Comparison of ENCODE assay signal across 8 cellular contexts in genomic region chr4:173370477-173371291, GRCh38.
DNase-seq lines count a peak whose midpoint lies in the region; ATAC-seq and TF ChIP-seq lines count a peak whose summit lies in the region.

Gene SAP30 (plus strand): TSS chr4:173370954. CDS start chr4:173371183, 229 bp downstream.

- H3F3A ChIP-seq in MM.1S (ENCODE audit: insufficient read depth, low read length) = peaks cover 7% of the 10 kb centered on the region; the same call in 1 of the 2 replicates

- no peaks in the 10 kb centered on the region for H4K20me1 ChIP-seq in MM.1S (ENCODE audit: insufficient read depth, low read length)

- in situ Hi-C loops in HAP-1 (cut with MboI; ENCODE audit: low sequenced_read_pairs) = loop anchor here (5.0 kb wide), 1 partner anchor 38 kb away; the partner anchor contains the start of gene HMGB2

- H3K36me3 ChIP-seq in ES-I3 (ENCODE audit: insufficient read depth, low read length) = no peaks in the 10 kb centered on the region
- peaks cover 5% of the 10 kb centered on the region; the same call in 1 of the 2 replicates for H3K36me3 ChIP-seq in HAP-1 (replicated peaks)
- no peaks in the 10 kb centered on the region; the same call in 1 of the 2 replicates for H3K36me3 ChIP-seq in MM.1S (replicated peaks; ENCODE audit: insufficient read depth, low read length)

- H3K27ac ChIP-seq in MM.1S (ENCODE audit: low read length) = peak within 1 kb of the TSS; percentile 70; the same call in 1 of the 2 replicates

- H3K9ac ChIP-seq in ES-I3 (ENCODE audit: low read depth, low read length) (peak within 1 kb of the TSS; percentile 80), MM.1S (ENCODE audit: low read length) (peak within 1 kb of the TSS; percentile 79)

- H3K9me3 Mint-ChIP-seq in nephron progenitor cell = no peaks in the 10 kb centered on the region
- H3K9me3 Mint-ChIP-seq in stimulated activated naive CD8-positive, alpha-beta T cell treated with anti-CD3 and anti-CD28 coated beads, Interleukin-15, amount 100 ng/mL, for 72 hours = no peaks in the 10 kb centered on the region

- H3K27me3 ChIP-seq in HAP-1 (ENCODE audit: low read depth) = no peaks in the 10 kb centered on the region
- H3K27me3 ChIP-seq in MM.1S (replicated peaks; ENCODE audit: insufficient read depth, low read length) = no peaks in the 10 kb centered on the region

- peaks cover 21% of the 10 kb centered on the region for H3K36me3 Mint-ChIP-seq in nephron progenitor cell (ENCODE audit: low read depth)

- ATAC-seq in stimulated activated naive CD8-positive, alpha-beta T cell treated with anti-CD3 and anti-CD28 coated beads, Interleukin-15, amount 100 ng/mL, for 72 hours = peak; percentile 91

- H2AFZ ChIP-seq in MM.1S (ENCODE audit: low read length) = peak within 1 kb of the TSS; percentile 94

- H3K4me1 Mint-ChIP-seq in nephron progenitor cell = peaks cover 44% of the 10 kb centered on the region
- H3K4me1 Mint-ChIP-seq in stimulated activated naive CD8-positive, alpha-beta T cell treated with anti-CD3 and anti-CD28 coated beads, Interleukin-15, amount 100 ng/mL, for 72 hours = peaks cover 26% of the 10 kb centered on the region

- no peaks in the 10 kb centered on the region for H3K9me2 ChIP-seq in MM.1S (replicated peaks; ENCODE audit: insufficient read depth, low read length)

- TF ChIP-seq CTCF in MM.1S (IDR thresholded peaks at IDR 0.05; ENCODE audit: low read length) (no peak), nephron progenitor cell (IDR thresholded peaks at IDR 0.05) (no peak)

- H3K9me3 ChIP-seq in ES-I3 (ENCODE audit: control insufficient read depth, insufficient read depth, low read length) (no peaks in the 10 kb centered on the region), HAP-1 (no peaks in the 10 kb centered on the region), MM.1S (replicated peaks; ENCODE audit: insufficient read depth, low read length) (no peaks in the 10 kb centered on the region)

- H3K4me3 ChIP-seq in HAP-1 (peak within 1 kb of the TSS; percentile 75), MM.1S (ENCODE audit: low read length) (peak within 1 kb of the TSS; percentile 92)

- H3K4me3 Mint-ChIP-seq in nephron progenitor cell = peak within 1 kb of the TSS; percentile 100
- peak within 1 kb of the TSS; percentile 100 for H3K4me3 Mint-ChIP-seq in stimulated activated naive CD8-positive, alpha-beta T cell treated with anti-CD3 and anti-CD28 coated beads, Interleukin-15, amount 100 ng/mL, for 72 hours

- H3K79me2 ChIP-seq in MM.1S (ENCODE audit: low read length) = peaks cover 43% of the 10 kb centered on the region

- peaks cover 1% of the 10 kb centered on the region for H3K27me3 Mint-ChIP-seq in nephron progenitor cell (ENCODE audit: low read depth, poor library complexity)
- peaks cover 17% of the 10 kb centered on the region for H3K27me3 Mint-ChIP-seq in stimulated activated naive CD8-positive, alpha-beta T cell treated with anti-CD3 and anti-CD28 coated beads, Interleukin-15, amount 100 ng/mL, for 72 hours

- no peaks in the 10 kb centered on the region for H3K4me1 ChIP-seq in ES-I3 (ENCODE audit: insufficient read depth, low read length)
- peaks cover 27% of the 10 kb centered on the region for H3K4me1 ChIP-seq in HAP-1
- H3K4me1 ChIP-seq in MM.1S (ENCODE audit: low read length) = no peaks in the 10 kb centered on the region

- peak within 1 kb of the TSS; percentile 100 for H3K27ac Mint-ChIP-seq in nephron progenitor cell
- peak within 1 kb of the TSS; percentile 98 for H3K27ac Mint-ChIP-seq in stimulated activated naive CD8-positive, alpha-beta T cell treated with anti-CD3 and anti-CD28 coated beads, Interleukin-15, amount 100 ng/mL, for 72 hours

- DNase-seq in HAP-1 (ENCODE audit: low spot score in 2 of 2) = peak; percentile 96 to 99
- DNase-seq in MM.1S = peak; percentile 98
- peak; percentile 74 for DNase-seq in SIG-M5 (lab: John Stamatoyannopoulos, UW)
- peak; percentile 89 for DNase-seq in activated gamma-delta T cell (lab: John Stamatoyannopoulos, UW)
- peak; percentile 98 for DNase-seq in fibroblast of the conjunctiva (ENCODE audit: low read depth)
- DNase-seq in nephron progenitor cell = peak; percentile 97
- DNase-seq in stimulated activated naive CD8-positive, alpha-beta T cell treated with anti-CD3 and anti-CD28 coated beads, Interleukin-15, amount 100 ng/mL, for 72 hours = peak; percentile 88 to 94

- H3K4me2 ChIP-seq in MM.1S (ENCODE audit: low read depth, low read length) = peak within 1 kb of the TSS; percentile 92

Comparison
In these comparisons a context has a peak if more than half of its experiments do, and no peak if none do; other contexts are left out.
1. Peak in every context shown above with its lines: DNase-seq, ATAC-seq, H3K4me3 ChIP-seq and H3K27ac ChIP-seq.